In genomic region chr7:117231047-117231359, GRCh38 we compare ENCODE assay signal across 24 cellular contexts.
DNase-seq lines count a peak whose midpoint lies in the region; ATAC-seq and TF ChIP-seq lines count a peak whose summit lies in the region.
"Had no signal": no experiment of that assay in that cellular context is flagged by ENCODE, and none has a peak within 500 bp of the region (broad histone marks: within the 10 kb centered on the region; RNA-seq: fewer than 3 reads in every experiment).

No MANE protein-coding gene starts in this region.

- TF ChIP-seq POLR2A in GM18505 (IDR thresholded peaks at IDR 0.05; ENCODE audit: borderline replicate concordance, extremely low read depth, insufficient read depth, insufficient read length): no peak

- ATAC-seq in GM18505 (IDR thresholded peaks at IDR 0.05; ENCODE audit: unreplicated experiment) (peak; percentile 42), GM21717 (IDR thresholded peaks at IDR 0.05; ENCODE audit: unreplicated experiment) (peak; percentile 23), T-cell (replicated peaks in 1 of 4) (no peak), HG02763 (IDR thresholded peaks at IDR 0.05; ENCODE audit: unreplicated experiment) (no peak), HG03521 (IDR thresholded peaks at IDR 0.05; ENCODE audit: unreplicated experiment) (no peak)
- ATAC-seq: naive thymus-derived CD8-positive, alpha-beta T cell had no signal

- CTCF ChIA-PET in T-cell (lab: Charles Lee): no interaction called here

- H3K27ac Mint-ChIP-seq in mesothelial cell of epicardium (peak overlapping the region; percentile 93), T-cell (no peak overlapping the region)
- H3K27ac Mint-ChIP-seq: naive thymus-derived CD8-positive, alpha-beta T cell had no signal

- POLR2A ChIA-PET in T-cell (lab: Charles Lee): no interaction called here

- H3K9me3 Mint-ChIP-seq in mesothelial cell of epicardium: peaks cover 29% of the 10 kb centered on the region
- H3K9me3 Mint-ChIP-seq in T-cell: peaks cover 4 to 6% (median 5%) of the 10 kb centered on the region in 3 donors

- H3K27me3 ChIP-seq in SJSA1 (replicated peaks): no peaks in the 10 kb centered on the region
- H3K27me3 ChIP-seq: breast epithelium, Peyer's patch had no signal

- H3K4me1 ChIP-seq in SJSA1 (replicated peaks): peaks cover 25% of the 10 kb centered on the region
- H3K4me1 ChIP-seq: breast epithelium, HAP-1, Peyer's patch had no signal

- no peak overlapping the region for H3K4me3 ChIP-seq in SJSA1
- H3K4me3 ChIP-seq: breast epithelium, HAP-1, Peyer's patch had no signal

- H3K27ac ChIP-seq in SJSA1: peak overlapping the region; percentile 52
- H3K27ac ChIP-seq: breast epithelium, epithelial cell of prostate, Peyer's patch had no signal

- H3K4me1 Mint-ChIP-seq in mesothelial cell of epicardium (peaks cover 27% of the 10 kb centered on the region), T-cell (no peaks in the 10 kb centered on the region)
- H3K4me1 Mint-ChIP-seq: naive thymus-derived CD8-positive, alpha-beta T cell had no signal

- H3K27me3 Mint-ChIP-seq in mesothelial cell of epicardium (ENCODE audit: low read depth) (no peaks in the 10 kb centered on the region), T-cell (no peaks in the 10 kb centered on the region)

- 0 out of 2 replicates have a peak, but pooled peaks cover 2% of the 10 kb centered on the region for H3K36me3 ChIP-seq in SJSA1
- H3K36me3 ChIP-seq: breast epithelium, HAP-1, Peyer's patch had no signal

- H3K9me3 ChIP-seq in SJSA1 (replicated peaks): no peaks in the 10 kb centered on the region
- H3K9me3 ChIP-seq: breast epithelium, HAP-1, Peyer's patch had no signal

- H3K4me3 Mint-ChIP-seq in mesothelial cell of epicardium (no peak overlapping the region), T-cell (no peak overlapping the region)
- H3K4me3 Mint-ChIP-seq: naive thymus-derived CD8-positive, alpha-beta T cell had no signal

- TF ChIP-seq CTCF in mesothelial cell of epicardium (IDR thresholded peaks at IDR 0.05; ENCODE audit: unreplicated experiment): no peak

- DNase-seq in SJSA1 (ENCODE audit: low read depth in 1 of 2, low spot score in 2 of 2) (no peak), mesothelial cell of epicardium (ENCODE audit: low spot score in 2 of 2, unreplicated experiment in 2 of 2) (no peak), COLO668 (lab: John Stamatoyannopoulos, UW; ENCODE audit: unreplicated experiment) (no peak), T-cell (no peak)
- DNase-seq: activated CD4-positive, alpha-beta T cell treated with anti-CD3 and anti-CD28 coated beads, Interleukin-2, amount 50 U/mL, for 48 hours; activated naive CD4-positive, alpha-beta T cell treated with Interleukin-2 at 50 U/mL for 16 hours; amniotic stem cell; C1 segment of cervical spinal cord; effector CD8-positive, alpha-beta T cell; glutamatergic neuron; naive thymus-derived CD8-positive, alpha-beta T cell; NCI-H1092; NCI-H187 treated with DMSO at 0.1 percent for 48 hours; NCI-H526; Peyer's patch; retina; SIG-M5 had no signal

- H3K36me3 Mint-ChIP-seq in mesothelial cell of epicardium (peaks cover 17% of the 10 kb centered on the region), T-cell (peaks cover 5% of the 10 kb centered on the region)

Comparison
In these comparisons a context has a peak if more than half of its experiments do, and no peak if none do; other contexts are left out.
1. ATAC-seq: peak in GM18505 (single experiment) and GM21717 (single experiment); none in T-cell (0 of 4), HG02763 (single experiment) and HG03521 (single experiment).